In genomic region chr2:137963535-137964065, GRCh38 we compare ENCODE assay signal across 11 cellular contexts. TPM values are rescaled to one million over a fixed set of nuclear protein-coding genes. Genes with fewer than 3 reads are reported as not detected.
DNase-seq lines count a peak whose midpoint lies in the region; ATAC-seq, FAIRE-seq and TF ChIP-seq lines count a peak whose summit lies in the region.
"Had no signal": no experiment of that assay in that cellular context is flagged by ENCODE, and none has a peak within 500 bp of the region (broad histone marks: within the 10 kb centered on the region; RNA-seq: fewer than 3 reads in every experiment).

No MANE protein-coding gene starts in this region.

- H3K27ac ChIP-seq in adrenal gland (peak overlapping the region in 4 of 5 donors; percentile 63 to 90 (median 78)), right cardiac atrium (ENCODE audit: low read length) (peak overlapping the region; percentile 99), psoas muscle (peak overlapping the region; percentile 50)
- H3K27ac ChIP-seq: C4-2B had no signal

- H3K36me3 Mint-ChIP-seq in CD14-positive monocyte, result peaks cover 8 to 18% of the 10 kb centered on the region in 2 donors
- no peaks in the 10 kb centered on the region for H3K36me3 Mint-ChIP-seq in activated T-cell treated with anti-CD3 and anti-CD28 coated beads, Interleukin-2, amount 50 U/mL, for 72 hours (ENCODE audit: insufficient read depth in 2 of 2)
- H3K36me3 Mint-ChIP-seq: natural killer cell had no signal

- FAIRE-seq in HTR-8/SVneo (lab: Jason Lieb, UNC), result no peak

- peaks cover 0 to 2% (median 0%) of the 10 kb centered on the region in 3 donors for H3K27me3 Mint-ChIP-seq in CD14-positive monocyte (ENCODE audit: low read depth in 3 of 3)
- H3K27me3 Mint-ChIP-seq in activated T-cell treated with anti-CD3 and anti-CD28 coated beads, Interleukin-2, amount 50 U/mL, for 72 hours (ENCODE audit: low read depth), result peaks cover under 1% of the 10 kb centered on the region

- H3K4me3 Mint-ChIP-seq in CD14-positive monocyte, result peak overlapping the region; percentile 84 to 98
- no peak overlapping the region for H3K4me3 Mint-ChIP-seq in activated T-cell treated with anti-CD3 and anti-CD28 coated beads, Interleukin-2, amount 50 U/mL, for 72 hours
- H3K4me3 Mint-ChIP-seq: natural killer cell had no signal

- TF ChIP-seq CTCF in CD14-positive monocyte (IDR thresholded peaks at IDR 0.05) (no peak), adrenal gland (IDR thresholded peaks at IDR 0.05) (no peak), psoas muscle (IDR thresholded peaks at IDR 0.05) (no peak)

- H3K4me1 ChIP-seq in adrenal gland (replicated peaks in 1 of 2) (peaks cover 0 to 8% of the 10 kb centered on the region in 2 donors), right cardiac atrium (ENCODE audit: control insufficient read depth, insufficient read depth, low read length) (peaks cover 3% of the 10 kb centered on the region), psoas muscle (no peaks in the 10 kb centered on the region)

- H3K9me3 ChIP-seq in adrenal gland (replicated peaks in 1 of 3), result no peaks in the 10 kb centered on the region
- H3K9me3 ChIP-seq in right cardiac atrium (ENCODE audit: control insufficient read depth, low read length), result no peaks in the 10 kb centered on the region
- no peaks in the 10 kb centered on the region for H3K9me3 ChIP-seq in psoas muscle

- H3K36me3 ChIP-seq in adrenal gland (replicated peaks in 1 of 2) (no peaks in the 10 kb centered on the region), psoas muscle (ENCODE audit: insufficient read depth in 1 of 2, low read depth in 1 of 2) (no peaks in the 10 kb centered on the region)

- H3K4me1 Mint-ChIP-seq in CD14-positive monocyte, result peaks cover 83% of the 10 kb centered on the region
- H3K4me1 Mint-ChIP-seq in activated T-cell treated with anti-CD3 and anti-CD28 coated beads, Interleukin-2, amount 50 U/mL, for 72 hours (ENCODE audit: low read depth), result no peaks in the 10 kb centered on the region
- H3K4me1 Mint-ChIP-seq: natural killer cell had no signal

- no peak for TF ChIP-seq POLR2A in adrenal gland (IDR thresholded peaks at IDR 0.05)

- H3K27me3 ChIP-seq in adrenal gland (no peaks in the 10 kb centered on the region), right cardiac atrium (ENCODE audit: control insufficient read depth, insufficient read depth) (no peaks in the 10 kb centered on the region), psoas muscle (ENCODE audit: insufficient read depth in 3 of 3, low read length in 2 of 3) (no peaks in the 10 kb centered on the region)

- ATAC-seq in right cardiac atrium, result peak; percentile 27
- peak in 1 of 4 donors; percentile 17 for ATAC-seq in psoas muscle
- ATAC-seq in activated T-cell treated with anti-CD3 and anti-CD28 coated beads, Interleukin-2, amount 50 U/mL, for 72 hours (replicated peaks in 1 of 2), result no peak
- ATAC-seq: natural killer cell had no signal

- 57 to 76% (median 65%) methylated on average over 9 of the region's 9 CpGs for WGBS in adrenal gland, 4 donors
- WGBS in right cardiac atrium, result 41% methylated on average over 9 of the region's 9 CpGs
- WGBS in psoas muscle, 3 donors, result 45 to 59% (median 47%) methylated on average over 9 of the region's 9 CpGs

- H3K9me3 Mint-ChIP-seq in CD14-positive monocyte, result peaks cover 0 to 9% (median 4%) of the 10 kb centered on the region in 7 donors
- peaks cover 0 to 2% of the 10 kb centered on the region in 2 donors for H3K9me3 Mint-ChIP-seq in activated T-cell treated with anti-CD3 and anti-CD28 coated beads, Interleukin-2, amount 50 U/mL, for 72 hours

- no peak for DNase-seq in CD14-positive monocyte (ENCODE audit: low spot score)
- no peak for DNase-seq in adrenal gland
- DNase-seq in right cardiac atrium, result no peak
- DNase-seq in psoas muscle, result no peak
- no peak for DNase-seq in activated T-cell treated with anti-CD3 and anti-CD28 coated beads, Interleukin-2, amount 50 U/mL, for 72 hours
- DNase-seq in HTR-8/SVneo (ENCODE audit: insufficient read length, low spot score), result no peak
- no peak for DNase-seq in activated CD4-positive, alpha-beta T cell treated with anti-CD3 and anti-CD28 coated beads for 4 hours
- DNase-seq in superior temporal gyrus (ENCODE audit: extremely low spot score), result no peak
- DNase-seq: activated CD8-positive, alpha-beta memory T cell treated with anti-CD3 and anti-CD28 coated beads, Interleukin-2, amount 50 U/mL, for 4 hours; natural killer cell had no signal

- H3K4me3 ChIP-seq in adrenal gland, result peak overlapping the region in 1 of 4 donors; percentile 63
- peak overlapping the region; percentile 65 for H3K4me3 ChIP-seq in right cardiac atrium (ENCODE audit: low read length)
- peak overlapping the region; percentile 64 for H3K4me3 ChIP-seq in psoas muscle

- intact Hi-C loops in CD14-positive monocyte (cut with micrococcal nuclease) (loop anchor here in 1 of 2 donors (10.0 kb wide), 1 partner anchor 541 kb away; the partner anchor contains the start of gene SPOPL), adrenal gland (cut with DNase I) (no loop called here), right cardiac atrium (cut with DNase I) (no loop called here), psoas muscle (cut with DNase I) (no loop called here)

- H3K27ac Mint-ChIP-seq in CD14-positive monocyte, result peak overlapping the region; percentile 91 to 98 (median 95)
- H3K27ac Mint-ChIP-seq in activated T-cell treated with anti-CD3 and anti-CD28 coated beads, Interleukin-2, amount 50 U/mL, for 72 hours, result no peak overlapping the region
- H3K27ac Mint-ChIP-seq: natural killer cell had no signal

RNA-seq across cellular contexts. Expression of gene HNMT, which starts 0.7 kb away (rescaled TPM):
- polyA plus RNA-seq in CD14-positive monocyte, result 100 to 1,000 TPM; 109 to 118 TPM
- 10 to 100 TPM in 7 of 8 donors, 1 to 10 TPM in 1; 4.5 to 53.7 (median 22.4) TPM for total RNA-seq in adrenal gland
- 10 to 100 TPM; 15.1 to 36.1 (median 21.2) TPM for polyA plus RNA-seq in adrenal gland
- 10 to 100 TPM; 18.5 to 25.6 (median 23.8) TPM for total RNA-seq in right cardiac atrium
- 13.7 TPM for polyA plus RNA-seq in right cardiac atrium
- total RNA-seq in psoas muscle, result 1 to 10 TPM; 3.5 to 7.3 (median 5.9) TPM
- 1 to 10 TPM; 3.8 to 5.2 (median 3.9) TPM for polyA plus RNA-seq in psoas muscle
- total RNA-seq in activated T-cell treated with anti-CD3 and anti-CD28 coated beads, Interleukin-2, amount 50 U/mL, for 72 hours, result not detected

Comparison
In these comparisons a context has a peak if more than half of its experiments do, and no peak if none do; other contexts are left out.
1. H3K4me3 Mint-ChIP-seq: peak in CD14-positive monocyte (2 of 2); none in activated T-cell treated with anti-CD3 and anti-CD28 coated beads, Interleukin-2, amount 50 U/mL, for 72 hours (0 of 2).
2. ATAC-seq: peak in right cardiac atrium (2 of 2); none in activated T-cell treated with anti-CD3 and anti-CD28 coated beads, Interleukin-2, amount 50 U/mL, for 72 hours (0 of 2).
3. RNA of gene HNMT, which starts 0.7 kb away (total RNA-seq): 18.5 to 25.6 TPM in right cardiac atrium, 4.5 to 53.7 TPM in adrenal gland and 3.5 to 7.3 TPM in psoas muscle; not detected in activated T-cell treated with anti-CD3 and anti-CD28 coated beads, Interleukin-2, amount 50 U/mL, for 72 hours; every median in the first group is over 4 times any median in the second.
4. Peak in every context shown above with its lines, with median percentiles within 50 percentile points of each other: H3K27ac ChIP-seq.